ENCODE assay signal across 8 cellular contexts in genomic region chr20:57619053-57619831, GRCh38. TPM values are rescaled to one million over a fixed set of nuclear protein-coding genes. Genes with fewer than 3 reads are reported as not detected.
A peak's percentile ranks its signal among the peaks of the same experiment; 100 is the strongest.
DNase-seq lines count a peak whose midpoint lies in the region; ATAC-seq, FAIRE-seq and TF ChIP-seq lines count a peak whose summit lies in the region.

No MANE protein-coding gene starts in this region.

- H3K9me2 ChIP-seq in MM.1S (replicated peaks; ENCODE audit: insufficient read depth, low read length), result no peaks in the 10 kb centered on the region

- peak; percentile 17; the same call in 1 of the 2 replicates for TF ChIP-seq CTCF in MM.1S (IDR thresholded peaks at IDR 0.05; ENCODE audit: low read length)
- TF ChIP-seq CTCF in ovary (IDR thresholded peaks at IDR 0.05), result no peak
- TF ChIP-seq CTCF in prostate gland (IDR thresholded peaks at IDR 0.05), result no peak

- H3K4me1 Mint-ChIP-seq in activated T-cell treated with anti-CD3 and anti-CD28 coated beads, Interleukin-2, amount 50 U/mL, for 24 hours (ENCODE audit: low read depth), result peaks cover 62% of the 10 kb centered on the region

- TF ChIP-seq EP300 in ovary (IDR thresholded peaks at IDR 0.05), result no peak

- FAIRE-seq in GM12892 (lab: Jason Lieb, UNC), result peak; percentile 99

- H3K9me3 ChIP-seq in MM.1S (replicated peaks; ENCODE audit: insufficient read depth, low read length) (no peaks in the 10 kb centered on the region), ovary (no peaks in the 10 kb centered on the region), prostate gland (no peaks in the 10 kb centered on the region)

- 64 to 73% (median 72%) methylated on average over 19 of the region's 19 CpGs for WGBS in ovary, 3 donors
- WGBS in prostate gland, result 81% methylated on average over 19 of the region's 19 CpGs

- intact Hi-C loops in ovary (cut with DNase I) (no loop called here), prostate gland (cut with DNase I) (no loop called here)

- H3K27me3 ChIP-seq in MM.1S (replicated peaks; ENCODE audit: insufficient read depth, low read length) (peaks cover 10% of the 10 kb centered on the region; the same call in 1 of the 2 replicates), ovary (no peaks in the 10 kb centered on the region), prostate gland (replicated peaks; ENCODE audit: insufficient read depth) (no peaks in the 10 kb centered on the region)

- H3K27ac ChIP-seq in MM.1S (ENCODE audit: low read length), result peak overlapping the region; percentile 98
- H3K27ac ChIP-seq in ovary, result no peak overlapping the region
- H3K27ac ChIP-seq in prostate gland, result no peak overlapping the region

- H3K9ac ChIP-seq in MM.1S (ENCODE audit: low read length), result peak overlapping the region; percentile 84

- H3K4me1 ChIP-seq in MM.1S (ENCODE audit: low read length) (peaks cover 32% of the 10 kb centered on the region), ovary (ENCODE audit: insufficient read depth) (no peaks in the 10 kb centered on the region), prostate gland (replicated peaks) (no peaks in the 10 kb centered on the region)

- H3K4me2 ChIP-seq in MM.1S (ENCODE audit: low read depth, low read length), result peak overlapping the region; percentile 97

- H3K27ac Mint-ChIP-seq in activated T-cell treated with anti-CD3 and anti-CD28 coated beads, Interleukin-2, amount 50 U/mL, for 24 hours, result peak overlapping the region; percentile 93

- peaks cover 46% of the 10 kb centered on the region for H3F3A ChIP-seq in MM.1S (ENCODE audit: insufficient read depth, low read length)

- peak overlapping the region; percentile 67 for H3K4me3 ChIP-seq in MM.1S (ENCODE audit: low read length)
- H3K4me3 ChIP-seq in ovary, result no peak overlapping the region
- no peak overlapping the region for H3K4me3 ChIP-seq in prostate gland

- H3K27me3 Mint-ChIP-seq in activated T-cell treated with anti-CD3 and anti-CD28 coated beads, Interleukin-2, amount 50 U/mL, for 24 hours, result no peaks in the 10 kb centered on the region

- H3K36me3 Mint-ChIP-seq in activated T-cell treated with anti-CD3 and anti-CD28 coated beads, Interleukin-2, amount 50 U/mL, for 24 hours (ENCODE audit: low read depth), result peaks cover 12% of the 10 kb centered on the region

- H3K36me3 ChIP-seq in MM.1S (replicated peaks; ENCODE audit: insufficient read depth, low read length), result peaks cover 13% of the 10 kb centered on the region; the same call in 1 of the 2 replicates
- H3K36me3 ChIP-seq in ovary, result no peaks in the 10 kb centered on the region
- H3K36me3 ChIP-seq in prostate gland, result no peaks in the 10 kb centered on the region

- no peak for DNase-seq in GM12892 (ENCODE audit: insufficient read length)
- peak; percentile 89 for DNase-seq in MM.1S
- DNase-seq in activated T-cell treated with anti-CD3 and anti-CD28 coated beads, Interleukin-2, amount 50 U/mL, for 24 hours, result peak; percentile 73
- peak; percentile 53 for DNase-seq in medulla oblongata (ENCODE audit: extremely low spot score)
- DNase-seq in ovary, result no peak
- DNase-seq in NCI-H226, result no peak
- no peak for DNase-seq in prostate gland (ENCODE audit: low spot score)

- H3K79me2 ChIP-seq in MM.1S (ENCODE audit: low read length), result peaks cover 42% of the 10 kb centered on the region

- H4K20me1 ChIP-seq in MM.1S (ENCODE audit: insufficient read depth, low read length), result no peaks in the 10 kb centered on the region

- TF ChIP-seq POLR2A in GM12892 (IDR thresholded peaks at IDR 0.05; ENCODE audit: low read depth, low read length) (no peak), ovary (IDR thresholded peaks at IDR 0.05) (no peak), prostate gland (IDR thresholded peaks at IDR 0.05) (no peak)

- peak overlapping the region; percentile 69 for H3K4me3 Mint-ChIP-seq in activated T-cell treated with anti-CD3 and anti-CD28 coated beads, Interleukin-2, amount 50 U/mL, for 24 hours

- no peak overlapping the region for H2AFZ ChIP-seq in MM.1S (ENCODE audit: low read length)

- H3K9me3 Mint-ChIP-seq in activated T-cell treated with anti-CD3 and anti-CD28 coated beads, Interleukin-2, amount 50 U/mL, for 24 hours, result no peaks in the 10 kb centered on the region

- peak; percentile 69 for ATAC-seq in GM21723 (IDR thresholded peaks at IDR 0.05; ENCODE audit: unreplicated experiment)

RNA-seq across cellular contexts. Expression of gene ZBP1, which starts 1.0 kb away (rescaled TPM):
- 2.0 TPM for polyA plus RNA-seq in GM12892 (2012; ENCODE audit: missing spikeins)
- under 1 TPM in 3 of 7 donors, not detected in 4; 0.23 to 0.50 (median 0.24) TPM for total RNA-seq in ovary
- under 1 TPM; 0.12 to 0.92 TPM for polyA plus RNA-seq in ovary
- total RNA-seq in prostate gland, result 1 to 10 TPM in 1 of 2 donors, under 1 TPM in 1; 0.14 to 8.9 TPM

RNA-seq across cellular contexts. Expression of gene PCK1, which starts 58.3 kb away (rescaled TPM):
- polyA plus RNA-seq in GM12892 (2012; ENCODE audit: missing spikeins), result 0.57 TPM
- total RNA-seq in ovary, result 100 to 1,000 TPM in 1 of 7 donors, 1 to 10 TPM in 4, under 1 TPM in 2; 0.47 to 133 (median 2.0) TPM
- under 1 TPM; 0.30 to 0.54 TPM for polyA plus RNA-seq in ovary
- total RNA-seq in prostate gland, result under 1 TPM in 1 of 2 donors, not detected in 1; 0.68 TPM

Comparison
In these comparisons a context has a peak if more than half of its experiments do, and no peak if none do; other contexts are left out.
1. DNase-seq: peak in MM.1S (single experiment), activated T-cell treated with anti-CD3 and anti-CD28 coated beads, Interleukin-2, amount 50 U/mL, for 24 hours (single experiment) and medulla oblongata (single experiment); none in GM12892 (single experiment), ovary (0 of 5), NCI-H226 (single experiment) and prostate gland (single experiment).